ENCODE assay signal across 11 cellular contexts in genomic region chr19:3338541-3339181, GRCh38. TPM values are rescaled to one million over a fixed set of nuclear protein-coding genes. Genes with fewer than 3 reads are reported as not detected.
A peak's percentile ranks its signal among the peaks of the same experiment; 100 is the strongest.
DNase-seq lines count a peak whose midpoint lies in the region; ATAC-seq lines count a peak whose summit lies in the region.
"Had no signal": no experiment of that assay in that cellular context is flagged by ENCODE, and none has a peak within 500 bp of the region (broad histone marks: within the 10 kb centered on the region; RNA-seq: fewer than 3 reads in every experiment).

No MANE protein-coding gene starts in this region.

- H3K27me3 ChIP-seq in SJCRH30: peaks cover 3% of the 10 kb centered on the region; the same call in 1 of the 2 replicates

- intact Hi-C loops in left ventricle myocardium superior (cut with micrococcal nuclease) (no loop called here), posterior vena cava (cut with DNase I) (loop anchor here in 1 of 2 donors (1.0 to 5.0 kb wide), 2 partner anchors 15 to 94 kb away; no protein-coding TSS in a partner anchor)

- H3K36me3 Mint-ChIP-seq in stimulated activated effector memory CD8-positive, alpha-beta T cell treated with anti-CD3 and anti-CD28 coated beads, Interleukin-12 subunit alpha, Interleukin-12 subunit beta, amount 100 ng/mL, for 72 hours: no peaks in the 10 kb centered on the region

- no peak overlapping the region for H3K4me3 ChIP-seq in SJCRH30
- H3K4me3 ChIP-seq: SK-N-MC had no signal

- ATAC-seq in left ventricle myocardium superior: no peak
- peak; percentile 84 for ATAC-seq in stimulated activated effector memory CD8-positive, alpha-beta T cell treated with anti-CD3 and anti-CD28 coated beads, Interleukin-12 subunit alpha, Interleukin-12 subunit beta, amount 100 ng/mL, for 72 hours
- ATAC-seq in GM21526 (IDR thresholded peaks at IDR 0.05; ENCODE audit: low FRiP score, unreplicated experiment): no peak
- no peak for ATAC-seq in GM19455 (IDR thresholded peaks at IDR 0.05; ENCODE audit: unreplicated experiment)
- ATAC-seq: sciatic nerve had no signal

- H3K36me3 ChIP-seq in KOPT-K1 (ENCODE audit: insufficient read depth, low read length) (no peaks in the 10 kb centered on the region), SJCRH30 (no peaks in the 10 kb centered on the region)

- no peaks in the 10 kb centered on the region; the same call in 1 of the 2 replicates for H3K4me1 ChIP-seq in SJCRH30

- H3K4me1 Mint-ChIP-seq in stimulated activated effector memory CD8-positive, alpha-beta T cell treated with anti-CD3 and anti-CD28 coated beads, Interleukin-12 subunit alpha, Interleukin-12 subunit beta, amount 100 ng/mL, for 72 hours: peaks cover 7% of the 10 kb centered on the region

- no peaks in the 10 kb centered on the region for H3K9me3 ChIP-seq in KOPT-K1 (ENCODE audit: insufficient read depth, low read length, poor library complexity, severe bottlenecking)
- no peaks in the 10 kb centered on the region for H3K9me3 ChIP-seq in SJCRH30 (replicated peaks)

- H3K27ac Mint-ChIP-seq in stimulated activated effector memory CD8-positive, alpha-beta T cell treated with anti-CD3 and anti-CD28 coated beads, Interleukin-12 subunit alpha, Interleukin-12 subunit beta, amount 100 ng/mL, for 72 hours: peak overlapping the region; percentile 76

- H3K4me3 Mint-ChIP-seq in stimulated activated effector memory CD8-positive, alpha-beta T cell treated with anti-CD3 and anti-CD28 coated beads, Interleukin-12 subunit alpha, Interleukin-12 subunit beta, amount 100 ng/mL, for 72 hours: peak overlapping the region; percentile 54

- H3K27ac ChIP-seq in KOPT-K1 (ENCODE audit: low read depth, low read length, poor library complexity, severe bottlenecking): peak overlapping the region; percentile 96
- H3K27ac ChIP-seq in SJCRH30: no peak overlapping the region
- H3K27ac ChIP-seq: epithelial cell of prostate, SK-N-MC had no signal

- no peaks in the 10 kb centered on the region for H3K9me3 Mint-ChIP-seq in stimulated activated effector memory CD8-positive, alpha-beta T cell treated with anti-CD3 and anti-CD28 coated beads, Interleukin-12 subunit alpha, Interleukin-12 subunit beta, amount 100 ng/mL, for 72 hours

- peak; percentile 56 for DNase-seq in activated T-cell treated with anti-CD3 and anti-CD28 coated beads for 1 hour (ENCODE audit: low read depth)
- peak; percentile 55 for DNase-seq in left ventricle myocardium superior
- DNase-seq in stimulated activated effector memory CD8-positive, alpha-beta T cell treated with anti-CD3 and anti-CD28 coated beads, Interleukin-12 subunit alpha, Interleukin-12 subunit beta, amount 100 ng/mL, for 72 hours (ENCODE audit: low spot score in 2 of 2): peak; percentile 17 to 55
- no peak for DNase-seq in posterior vena cava (ENCODE audit: low spot score)
- no peak for DNase-seq in SJCRH30

RNA-seq across cellular contexts. Expression of gene NFIC, which starts 27.7 kb away (rescaled TPM):
- total RNA-seq in left ventricle myocardium superior: 178 TPM
- total RNA-seq in posterior vena cava: 100 to 1,000 TPM; 196 to 223 TPM
- 15.1 and 16.4 TPM in 2 replicates for total RNA-seq in SJCRH30 (2014; rRNA removed; shearing (Covaris generic))

Comparison
In these comparisons a context has a peak if more than half of its experiments do, and no peak if none do; other contexts are left out.
1. DNase-seq: peak in activated T-cell treated with anti-CD3 and anti-CD28 coated beads for 1 hour (single experiment), left ventricle myocardium superior (single experiment) and stimulated activated effector memory CD8-positive, alpha-beta T cell treated with anti-CD3 and anti-CD28 coated beads, Interleukin-12 subunit alpha, Interleukin-12 subunit beta, amount 100 ng/mL, for 72 hours (2 of 2); none in posterior vena cava (single experiment) and SJCRH30 (0 of 2).
2. RNA of gene NFIC, which starts 27.7 kb away (total RNA-seq): 196 to 223 TPM in posterior vena cava and 178 TPM in left ventricle myocardium superior (single experiment); 15.1 to 16.4 TPM in SJCRH30; every median in the first group is over 10 times any median in the second.